Comparison of ENCODE assay signal across 8 cellular contexts in genomic region chr9:125750656-125751035, GRCh38. TPM values are rescaled to one million over a fixed set of nuclear protein-coding genes. Genes with fewer than 3 reads are reported as not detected.
DNase-seq lines count a peak whose midpoint lies in the region; ATAC-seq, FAIRE-seq and TF ChIP-seq lines count a peak whose summit lies in the region.

No MANE protein-coding gene starts in this region.

- no peak overlapping the region for H2BK120ac ChIP-seq in mesendoderm (ENCODE audit: low read depth, low read length)

- no peak for FAIRE-seq in small intestine (lab: Jason Lieb, UNC)

- H2AFZ ChIP-seq in DND-41 (ENCODE audit: low read depth, low read length) = no peak overlapping the region

- H3K56ac ChIP-seq in mesendoderm (ENCODE audit: low read length) = peak overlapping the region; percentile 38

- in situ Hi-C loops in astrocyte of the cerebellum (cut with HindIII; ENCODE audit: low sequenced_read_pairs) = no loop called here

- H2BK5ac ChIP-seq in mesendoderm (ENCODE audit: low read length) = no peak overlapping the region

- H3K79me2 ChIP-seq in DND-41 (ENCODE audit: insufficient read depth, low read length) (peaks cover 46% of the 10 kb centered on the region), mesendoderm (ENCODE audit: control insufficient read depth, insufficient read depth, low read length) (peaks cover 8% of the 10 kb centered on the region)

- no CpG with 5 or more reads among the region's 6 CpGs for WGBS in mesendoderm (ENCODE audit: extremely low coverage, insufficient coverage, low lambda C conversion rate)
- 72 to 92% (median 91%) methylated on average over 6 of the region's 6 CpGs for WGBS in small intestine, 3 donors

- TF ChIP-seq POLR2A in Peyer's patch (IDR thresholded peaks at IDR 0.05) = no peak

- ATAC-seq in DND-41 (ENCODE audit: insufficient read depth, low read depth) = no peak

- H3K4me1 ChIP-seq in DND-41 (ENCODE audit: insufficient read depth, low read length) = peaks cover 46% of the 10 kb centered on the region
- H3K4me1 ChIP-seq in mesendoderm (ENCODE audit: control insufficient read depth, low read depth, low read length) = peaks cover 2% of the 10 kb centered on the region
- H3K4me1 ChIP-seq in small intestine (ENCODE audit: control insufficient read depth in 2 of 2, insufficient read depth in 1 of 2, low read depth in 1 of 2, low read length in 1 of 2) = peaks cover under 1 to 2% of the 10 kb centered on the region in 2 donors
- no peaks in the 10 kb centered on the region for H3K4me1 ChIP-seq in Peyer's patch

- H4K20me1 ChIP-seq in DND-41 (ENCODE audit: insufficient read depth, low read length) = peaks cover 7% of the 10 kb centered on the region; the same call in 1 of the 2 replicates

- no peak overlapping the region for H4K8ac ChIP-seq in mesendoderm (ENCODE audit: low read depth, low read length)

- H3K36me3 ChIP-seq in DND-41 (ENCODE audit: insufficient read depth, low read length) (peaks cover 17% of the 10 kb centered on the region), mesendoderm (ENCODE audit: control insufficient read depth, insufficient read depth, low read length) (no peaks in the 10 kb centered on the region), small intestine (ENCODE audit: control insufficient read depth in 2 of 2, insufficient read depth in 2 of 2, low read length in 2 of 2) (no peaks in the 10 kb centered on the region), Peyer's patch (no peaks in the 10 kb centered on the region)

- no peak overlapping the region for H3K18ac ChIP-seq in mesendoderm (ENCODE audit: low read length)

- no peak overlapping the region for H2BK15ac ChIP-seq in mesendoderm (replicated peaks; ENCODE audit: low read depth)

- H3K23ac ChIP-seq in mesendoderm (ENCODE audit: low read length) = peak overlapping the region; percentile 51

- no peak for TF ChIP-seq CTCF in DND-41 (IDR thresholded peaks at IDR 0.05; ENCODE audit: borderline replicate concordance, extremely low read depth, low read length, poor library complexity, severe bottlenecking)
- TF ChIP-seq CTCF in astrocyte of the cerebellum (IDR thresholded peaks at IDR 0.05; ENCODE audit: low read depth, low read length, missing control alignments) = no peak
- no peak for TF ChIP-seq CTCF in Peyer's patch (IDR thresholded peaks at IDR 0.05)

- no peaks in the 10 kb centered on the region for H3K9me3 ChIP-seq in DND-41 (ENCODE audit: insufficient read depth, low read length, severe bottlenecking)
- H3K9me3 ChIP-seq in small intestine (ENCODE audit: control insufficient read depth, low read depth) = no peaks in the 10 kb centered on the region
- no peaks in the 10 kb centered on the region for H3K9me3 ChIP-seq in Peyer's patch

- H2AK5ac ChIP-seq in mesendoderm (ENCODE audit: low read length) = no peak overlapping the region

- H3K27me3 ChIP-seq in DND-41 (ENCODE audit: insufficient read depth, low read length, poor library complexity) = no peaks in the 10 kb centered on the region
- H3K27me3 ChIP-seq in mesendoderm (ENCODE audit: insufficient read depth, low read length, poor library complexity) = no peaks in the 10 kb centered on the region
- no peaks in the 10 kb centered on the region for H3K27me3 ChIP-seq in small intestine (ENCODE audit: control insufficient read depth in 2 of 2, insufficient read depth in 2 of 2, low read length in 2 of 2)
- H3K27me3 ChIP-seq in Peyer's patch = no peaks in the 10 kb centered on the region

- H3K4me3 ChIP-seq in DND-41 (ENCODE audit: low read depth in 1 of 2, low read length in 2 of 2) (no peak overlapping the region), astrocyte of the cerebellum (ENCODE audit: low read depth, low read length) (peak overlapping the region; percentile 88), mesendoderm (ENCODE audit: low read length) (no peak overlapping the region), small intestine (ENCODE audit: low read depth in 1 of 2, low read length in 2 of 2) (no peak overlapping the region), Peyer's patch (peak overlapping the region in 1 of 4 donors; percentile 15)

- H3K27ac ChIP-seq in DND-41 (ENCODE audit: low read length) (no peak overlapping the region), mesendoderm (ENCODE audit: low read depth, low read length) (no peak overlapping the region), small intestine (ENCODE audit: low read depth in 1 of 2, low read length in 1 of 2) (no peak overlapping the region), Peyer's patch (peak overlapping the region in 1 of 4 donors; percentile 25)

- no peak overlapping the region for H3K4ac ChIP-seq in mesendoderm (ENCODE audit: low read depth, low read length)

- H3K4me2 ChIP-seq in DND-41 (ENCODE audit: insufficient read depth, low read length) (peak overlapping the region; percentile 96; the same call in 1 of the 2 replicates), mesendoderm (ENCODE audit: low read length) (peak overlapping the region; percentile 28)

- H3K9ac ChIP-seq in DND-41 (ENCODE audit: low read depth, low read length) (peak overlapping the region; percentile 17; the same call in 1 of the 2 replicates), mesendoderm (ENCODE audit: low read length) (peak overlapping the region; percentile 56)

- DNase-seq in DND-41 (no peak), HuH-7.5 (ENCODE audit: low spot score) (peak; percentile 25), astrocyte of the cerebellum (ENCODE audit: low read depth) (no peak), mesendoderm (peak; percentile 71), small intestine (no peak), Peyer's patch (no peak)
- no peak for DNase-seq in activated naive CD4-positive, alpha-beta T cell (lab: John Stamatoyannopoulos, UW)
- no peak for DNase-seq in central memory CD4-positive, alpha-beta T cell

- no peak overlapping the region for H4K5ac ChIP-seq in mesendoderm (ENCODE audit: low read length)

- H3K79me1 ChIP-seq in mesendoderm (ENCODE audit: low read length) = no peaks in the 10 kb centered on the region

RNA-seq across cellular contexts. Expression of gene PBX3, which starts 3.5 kb away (rescaled TPM):
- polyA plus RNA-seq in mesendoderm (2013, experiment 1 of 2) = 33.2 TPM
- polyA plus RNA-seq in mesendoderm (2013, experiment 2 of 2) = 33.5 TPM
- polyA plus RNA-seq in small intestine = 1 to 10 TPM; 2.5 to 8.7 (median 4.1) TPM
- total RNA-seq in Peyer's patch = 10 to 100 TPM in 3 of 4 donors, 1 to 10 TPM in 1; 7.7 to 83.3 (median 12.1) TPM

RNA-seq across cellular contexts. Expression of gene MAPKAP1, which starts 43.6 kb away (rescaled TPM):
- polyA plus RNA-seq in mesendoderm (2013, experiment 1 of 2) = 93.2 TPM
- polyA plus RNA-seq in mesendoderm (2013, experiment 2 of 2) = 93.8 TPM
- 10 to 100 TPM; 38.4 to 57.4 (median 45.0) TPM for polyA plus RNA-seq in small intestine
- 10 to 100 TPM; 59.0 to 98.2 (median 70.9) TPM for total RNA-seq in Peyer's patch

Comparison
In these comparisons a context has a peak if more than half of its experiments do, and no peak if none do; other contexts are left out.
1. DNase-seq: peak in HuH-7.5 (single experiment) and mesendoderm (single experiment); none in DND-41 (single experiment), astrocyte of the cerebellum (single experiment), small intestine (single experiment), Peyer's patch (0 of 3), activated naive CD4-positive, alpha-beta T cell (0 of 4) and central memory CD4-positive, alpha-beta T cell (single experiment).